8 cellular contexts compared by ENCODE assay signal in the genomic region with DNA sequence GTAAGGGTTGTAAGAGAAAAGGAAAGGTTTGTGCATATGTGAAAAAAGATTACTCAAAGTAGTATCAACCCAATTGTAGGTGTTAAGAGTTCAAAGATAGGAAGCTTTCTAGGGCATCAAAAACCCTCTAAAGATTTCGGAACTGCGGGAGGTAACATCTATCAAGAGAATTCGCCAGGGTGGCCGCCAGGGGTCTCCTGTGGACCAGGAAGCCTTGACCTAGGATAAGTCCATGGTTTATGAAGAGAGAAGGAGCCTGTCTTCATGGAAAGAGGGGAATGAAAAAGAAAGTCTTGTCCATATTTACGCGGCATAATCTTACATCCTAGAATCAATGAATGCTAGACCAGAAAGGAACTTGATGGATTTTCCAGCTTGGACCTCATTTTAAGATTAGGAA.
DNase-seq lines count a peak whose midpoint lies in the region; ATAC-seq lines count a peak whose summit lies in the region.

No MANE protein-coding gene starts in this region.

- DNase-seq in CD1c-positive myeloid dendritic cell (ENCODE audit: extremely low spot score) = peak; percentile 11
- peak; percentile 3 for DNase-seq in NCI-H1092 (lab: John Stamatoyannopoulos, UW)
- DNase-seq in activated naive CD4-positive, alpha-beta T cell treated with anti-CD3 and anti-CD28 coated beads, Interleukin-2, amount 50 U/mL, for 16 hours = peak; percentile 13
- DNase-seq in iPS-NIHi7 (ENCODE audit: extremely low spot score) = peak; percentile 70
- peak; percentile 6 for DNase-seq in stromal cell of bone marrow (ENCODE audit: low read depth)
- no peak for DNase-seq in NCI-H510A (lab: John Stamatoyannopoulos, UW)

- ATAC-seq in GM21447 (IDR thresholded peaks at IDR 0.05; ENCODE audit: unreplicated experiment) = peak; percentile 68
- no peak for ATAC-seq in HG03139 (IDR thresholded peaks at IDR 0.05; ENCODE audit: unreplicated experiment)
